24 cellular contexts compared by ENCODE assay signal in the genomic region with DNA sequence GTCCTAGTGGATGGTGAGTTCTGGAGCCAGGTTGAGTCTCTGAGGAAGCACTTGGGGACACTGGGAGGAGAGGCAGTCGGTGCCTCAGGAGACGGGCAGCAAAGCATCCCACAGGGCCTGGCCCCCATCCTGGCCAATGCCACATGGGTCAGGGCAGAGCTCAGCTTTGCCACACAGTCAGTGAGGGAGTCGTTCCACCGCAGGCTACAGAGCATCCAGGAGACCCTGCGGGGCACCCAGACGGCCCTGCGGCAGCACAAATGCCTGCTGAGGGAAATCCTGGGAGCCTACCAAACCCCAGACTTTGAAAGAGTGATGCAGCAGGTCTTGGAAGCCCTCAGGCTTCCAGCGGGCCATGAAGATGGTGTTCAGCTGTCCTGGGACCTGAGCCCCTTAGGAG. TPM values are rescaled to one million over a fixed set of nuclear protein-coding genes. Genes with fewer than 3 reads are reported as not detected.
"Had no signal": no experiment of that assay in that cellular context is flagged by ENCODE, and none has a peak within 500 bp of the region (broad histone marks: within the 10 kb centered on the region; RNA-seq: fewer than 3 reads in every experiment).

No MANE protein-coding gene starts in this region.

- H3K9me3 Mint-ChIP-seq: IgD-negative memory B cell had no signal

- H3K27ac Mint-ChIP-seq: IgD-negative memory B cell had no signal

- H3K4me3 ChIP-seq: K562 had no signal

- FAIRE-seq: HTR-8/SVneo, K562, RCC 7860 had no signal

- H3K9ac ChIP-seq: KMS-11, SK-N-SH had no signal

- H3K4me2 ChIP-seq: KMS-11, SK-N-SH had no signal

- ATAC-seq: K562 had no signal

- H3K9me3 ChIP-seq: SK-N-SH had no signal

- H3K27me3 Mint-ChIP-seq: IgD-negative memory B cell had no signal

- DNase-seq: Kasumi-1, MM.1S, NCI-H1092 treated with DMSO at 0.1 percent for 48 hours, NCI-H146, NCI-H1694 treated with DMSO at 0.1 percent for 48 hours, NCI-H1930, NCI-H2081, NCI-H2107, NCI-H226, NCI-H446, NCI-H510A, NCI-H524 treated with DMSO at 0.1 percent for 48 hours, NCI-H69, NCI-H774, RPMI8226, SHP77, SK-N-SH had no signal

- H3K27ac ChIP-seq: HL-60, KMS-11 had no signal

RNA-seq across cellular contexts. Expression of gene PLD6, which starts 39.7 kb away (rescaled TPM):
- total RNA-seq: M059J had no signal
